In genomic region chrX:10922158-10922557, GRCh38 we compare ENCODE assay signal across 16 cellular contexts.
DNase-seq lines count a peak whose midpoint lies in the region; ATAC-seq, FAIRE-seq and TF ChIP-seq lines count a peak whose summit lies in the region.
"Had no signal": no experiment of that assay in that cellular context is flagged by ENCODE, and none has a peak within 500 bp of the region (broad histone marks: within the 10 kb centered on the region; RNA-seq: fewer than 3 reads in every experiment).

No MANE protein-coding gene starts in this region.

- no peak for TF ChIP-seq POLR2A in A549 (IDR thresholded peaks at IDR 0.05; ENCODE audit: low read length)

- H3K4me3 ChIP-seq in A549: no peak overlapping the region
- H3K4me3 ChIP-seq: gastroesophageal sphincter, spleen had no signal

- H3K27ac Mint-ChIP-seq in WTC11: no peak overlapping the region
- H3K27ac Mint-ChIP-seq in activated CD4-positive, alpha-beta T cell treated with anti-CD3 and anti-CD28 coated beads for 36 hours: no peak overlapping the region
- H3K27ac Mint-ChIP-seq: activated naive CD8-positive, alpha-beta T cell treated with anti-CD3 and anti-CD28 coated beads, Interleukin-2, amount 50 U/mL, for 24 hours; CD14-positive monocyte had no signal

- no peak overlapping the region for H3K4me3 Mint-ChIP-seq in WTC11
- H3K4me3 Mint-ChIP-seq in activated CD4-positive, alpha-beta T cell treated with anti-CD3 and anti-CD28 coated beads for 36 hours: no peak overlapping the region
- H3K4me3 Mint-ChIP-seq: activated naive CD8-positive, alpha-beta T cell treated with anti-CD3 and anti-CD28 coated beads, Interleukin-2, amount 50 U/mL, for 24 hours; CD14-positive monocyte had no signal

- TF ChIP-seq CTCF in A549 (IDR thresholded peaks at IDR 0.05) (no peak), WTC11 (IDR thresholded peaks at IDR 0.05) (no peak)

- TF ChIP-seq RAD21 in A549 (conservative IDR thresholded peaks at IDR 0.05 in 1 of 2, IDR thresholded peaks at IDR 0.05 in 1 of 2): no peak

- CTCF ChIA-PET in A549 (lab: Yijun Ruan, JAX) (interaction anchor here (1.2 kb wide), 1 partner anchor 15 kb away, joined by 3 read pairs; no protein-coding TSS in a partner anchor), WTC11 (lab: Charles Lee) (no interaction called here)
- CTCF ChIA-PET in activated CD4-positive, alpha-beta T cell treated with anti-CD3 and anti-CD28 coated beads for 36 hours (lab: Charles Lee): no interaction called here

- peak overlapping the region; percentile 25; the same call in 1 of the 3 replicates for H3K4me2 ChIP-seq in A549

- no peaks in the 10 kb centered on the region for H3K4me1 Mint-ChIP-seq in WTC11
- no peaks in the 10 kb centered on the region for H3K4me1 Mint-ChIP-seq in activated CD4-positive, alpha-beta T cell treated with anti-CD3 and anti-CD28 coated beads for 36 hours
- H3K4me1 Mint-ChIP-seq: activated naive CD8-positive, alpha-beta T cell treated with anti-CD3 and anti-CD28 coated beads, Interleukin-2, amount 50 U/mL, for 24 hours; CD14-positive monocyte had no signal

- FAIRE-seq in A549 (lab: Jason Lieb, UNC): peak; percentile 96

- H3K27ac ChIP-seq in A549: peak overlapping the region in 1 of 2 experiments; percentile 33; a peak in 2 of 6 replicates
- H3K27ac ChIP-seq: gastroesophageal sphincter, spleen had no signal

- DNase-seq in A549 (ENCODE audit: low read depth in 1 of 2, low spot score in 1 of 2) (peak in 1 of 2 experiments; percentile 39), HK-2 (ENCODE audit: unreplicated experiment) (peak; percentile 15), amniotic epithelial cell (ENCODE audit: low read depth) (peak; percentile 85), hepatic stellate cell (ENCODE audit: low spot score) (peak; percentile 16), SIG-M5 (lab: John Stamatoyannopoulos, UW) (no peak), WTC11 (ENCODE audit: low spot score) (no peak)
- no peak for DNase-seq in stimulated activated naive CD4-positive, alpha-beta T cell treated with Interleukin-2 at 50 U/mL for 16 hours (lab: John Stamatoyannopoulos, UW)
- DNase-seq in activated CD4-positive, alpha-beta T cell treated with anti-CD3 and anti-CD28 coated beads for 36 hours: no peak
- DNase-seq: activated CD4-positive, alpha-beta T cell treated with anti-CD3 and anti-CD28 coated beads, Interleukin-2, amount 50 U/mL, for 48 hours; activated naive CD8-positive, alpha-beta T cell treated with anti-CD3 and anti-CD28 coated beads, Interleukin-2, amount 50 U/mL, for 24 hours; NCI-H146; SHP77; spleen; stimulated activated naive CD8-positive, alpha-beta T cell treated with anti-CD3 and anti-CD28 coated beads, Interleukin-15, Interleukin-2, amounts not matched to agents 100 U/mL and 50 U/mL, for 24 hours had no signal

- ATAC-seq in A549 (peak in 1 of 2 experiments; percentile 68; a peak in 3 of 6 replicates), WTC11 (no peak)
- ATAC-seq in activated CD4-positive, alpha-beta T cell treated with anti-CD3 and anti-CD28 coated beads for 36 hours: no peak
- ATAC-seq: activated naive CD8-positive, alpha-beta T cell treated with anti-CD3 and anti-CD28 coated beads, Interleukin-2, amount 50 U/mL, for 24 hours; gastroesophageal sphincter; stimulated activated naive CD8-positive, alpha-beta T cell treated with anti-CD3 and anti-CD28 coated beads, Interleukin-15, Interleukin-2, amounts not matched to agents 100 U/mL and 50 U/mL, for 24 hours had no signal

- peaks cover 10% of the 10 kb centered on the region; the same call in 2 of the 3 replicates for H3K4me1 ChIP-seq in A549
- H3K4me1 ChIP-seq: spleen had no signal

- H3K9me3 ChIP-seq in A549: no peaks in the 10 kb centered on the region
- H3K9me3 ChIP-seq: gastroesophageal sphincter had no signal

- intact Hi-C loops in activated CD4-positive, alpha-beta T cell treated with anti-CD3 and anti-CD28 coated beads for 36 hours (cut with DNase I, micrococcal nuclease): no loop called here

- no peak for TF ChIP-seq EP300 in A549 (IDR thresholded peaks at IDR 0.05)

- no peaks in the 10 kb centered on the region for H3K9me3 Mint-ChIP-seq in WTC11
- H3K9me3 Mint-ChIP-seq in activated CD4-positive, alpha-beta T cell treated with anti-CD3 and anti-CD28 coated beads for 36 hours (ENCODE audit: low read depth): peaks cover 1% of the 10 kb centered on the region
- H3K9me3 Mint-ChIP-seq: activated naive CD8-positive, alpha-beta T cell treated with anti-CD3 and anti-CD28 coated beads, Interleukin-2, amount 50 U/mL, for 24 hours had no signal

- POLR2A ChIA-PET in A549 (lab: Yijun Ruan, JAX) (no interaction called here), WTC11 (lab: Charles Lee) (interaction anchor here (0.5 kb wide), 1 partner anchor 9 kb away, joined by 4 read pairs; no protein-coding TSS in a partner anchor)
- POLR2A ChIA-PET in activated CD4-positive, alpha-beta T cell treated with anti-CD3 and anti-CD28 coated beads for 36 hours (lab: Charles Lee): no interaction called here

- no peaks in the 10 kb centered on the region for H3K27me3 Mint-ChIP-seq in WTC11 (ENCODE audit: low read depth)
- no peaks in the 10 kb centered on the region for H3K27me3 Mint-ChIP-seq in activated CD4-positive, alpha-beta T cell treated with anti-CD3 and anti-CD28 coated beads for 36 hours
- H3K27me3 Mint-ChIP-seq: activated naive CD8-positive, alpha-beta T cell treated with anti-CD3 and anti-CD28 coated beads, Interleukin-2, amount 50 U/mL, for 24 hours had no signal

- H3K36me3 Mint-ChIP-seq in WTC11: no peaks in the 10 kb centered on the region
- H3K36me3 Mint-ChIP-seq in activated CD4-positive, alpha-beta T cell treated with anti-CD3 and anti-CD28 coated beads for 36 hours (ENCODE audit: low read depth): no peaks in the 10 kb centered on the region
- H3K36me3 Mint-ChIP-seq: CD14-positive monocyte had no signal

TF ChIP-seq in A549, 52 proteins besides CTCF, POLR2A, EP300 and RAD21 (continues in another document):
- TF ChIP-seq MAFK (IDR thresholded peaks at IDR 0.05; ENCODE audit: partially characterized antibody): peak; percentile 95
- TF ChIP-seq PHF8 (IDR thresholded peaks at IDR 0.05; ENCODE audit: borderline replicate concordance, low read depth): no peak
- TF ChIP-seq JUNB (IDR thresholded peaks at IDR 0.05): peak; percentile 27; the same call in 1 of the 2 replicates
- TF ChIP-seq FOSB (CRISPR knock-in tag; IDR thresholded peaks at IDR 0.05): no peak
- TF ChIP-seq NPAS2 (CRISPR knock-in tag; IDR thresholded peaks at IDR 0.05; ENCODE audit: borderline replicate concordance): no peak
- TF ChIP-seq CHD2 (IDR thresholded peaks at IDR 0.05; ENCODE audit: low read length, partially characterized antibody): no peak
- no peak for TF ChIP-seq MAZ (IDR thresholded peaks at IDR 0.05; ENCODE audit: borderline replicate concordance, low read depth, low read length)
- TF ChIP-seq GATA3 (IDR thresholded peaks at IDR 0.05; ENCODE audit: borderline replicate concordance): no peak; the same call in 1 of the 2 replicates
- TF ChIP-seq ELK1 (IDR thresholded peaks at IDR 0.05; ENCODE audit: low read depth, low read length): no peak

TF ChIP-seq in WTC11, 78 proteins besides CTCF, POLR2A, EP300 and RAD21 (continues in another document):
- TF ChIP-seq USF1 (CRISPR knock-in tag; IDR thresholded peaks at IDR 0.05): no peak
- no peak for TF ChIP-seq ZNF425 (CRISPR knock-in tag; conservative IDR thresholded peaks at IDR 0.05)
- no peak for TF ChIP-seq GTF2I (CRISPR knock-in tag; conservative IDR thresholded peaks at IDR 0.05)
- no peak for TF ChIP-seq ESRRA (CRISPR knock-in tag; IDR thresholded peaks at IDR 0.05; ENCODE audit: borderline replicate concordance)
- no peak for TF ChIP-seq ZNF317 (CRISPR knock-in tag; IDR thresholded peaks at IDR 0.05; ENCODE audit: borderline replicate concordance, low read depth)

Comparison
In these comparisons a context has a peak if more than half of its experiments do, and no peak if none do; other contexts are left out.
1. DNase-seq: peak in HK-2 (single experiment), amniotic epithelial cell (single experiment) and hepatic stellate cell (single experiment); none in stimulated activated naive CD4-positive, alpha-beta T cell treated with Interleukin-2 at 50 U/mL for 16 hours (single experiment), SIG-M5 (single experiment), WTC11 (single experiment) and activated CD4-positive, alpha-beta T cell treated with anti-CD3 and anti-CD28 coated beads for 36 hours (single experiment).